ENCODE assay signal across 1 cellular context in the genomic region with DNA sequence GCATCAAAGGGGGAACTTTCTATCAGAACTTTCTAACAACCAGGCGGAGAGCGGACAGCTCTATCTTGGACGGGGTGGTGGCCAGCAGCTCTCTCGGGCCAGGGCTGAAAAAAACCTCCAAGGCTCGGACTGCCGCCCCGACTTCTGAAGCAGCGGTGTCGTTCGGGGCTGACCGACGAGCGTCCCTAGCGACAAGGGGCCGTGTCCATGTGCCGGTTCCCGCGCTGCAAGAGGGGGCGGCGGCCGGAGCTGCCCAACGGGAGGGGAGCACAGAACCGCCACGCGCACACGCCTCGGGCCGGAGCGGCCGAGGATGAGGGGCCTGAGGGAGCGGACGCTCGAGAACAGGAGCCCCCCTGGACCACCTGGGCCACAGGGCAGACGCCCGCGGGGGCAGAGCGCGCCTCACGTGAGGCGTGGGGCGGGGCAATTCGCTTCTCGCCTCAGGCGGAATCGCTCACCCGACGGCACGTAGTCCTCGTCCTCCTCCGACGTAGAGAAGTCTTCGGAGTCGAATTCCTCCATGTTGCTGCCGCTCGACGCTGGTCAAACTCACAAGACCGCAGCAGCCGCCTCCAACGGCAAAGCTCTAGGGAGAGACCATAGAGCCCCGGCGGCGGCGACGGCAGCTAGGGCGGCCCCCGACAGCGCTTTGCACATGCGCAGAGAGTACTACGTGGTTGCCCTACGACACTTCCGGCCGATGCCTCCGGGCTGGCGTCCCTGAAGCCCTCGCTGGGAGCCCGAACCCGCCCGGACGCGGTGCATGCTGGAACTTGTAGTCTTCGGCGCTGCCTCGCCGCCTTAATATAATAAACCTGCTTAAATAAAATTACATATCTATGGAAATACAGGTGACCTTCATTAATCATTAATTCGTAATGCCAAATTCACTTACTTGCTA.
TF ChIP-seq lines count a peak whose summit lies in the region.

A gene (minus strand): TSS at position 676 of the 904 bp plus-strand sequence. CDS start 151 bp downstream, at position 525.

TF ChIP-seq in HepG2, 621 proteins besides CTCF, POLR2A, EP300 and RAD21 (continued from another document and continues in another):
- TF ChIP-seq, protein P1, sequence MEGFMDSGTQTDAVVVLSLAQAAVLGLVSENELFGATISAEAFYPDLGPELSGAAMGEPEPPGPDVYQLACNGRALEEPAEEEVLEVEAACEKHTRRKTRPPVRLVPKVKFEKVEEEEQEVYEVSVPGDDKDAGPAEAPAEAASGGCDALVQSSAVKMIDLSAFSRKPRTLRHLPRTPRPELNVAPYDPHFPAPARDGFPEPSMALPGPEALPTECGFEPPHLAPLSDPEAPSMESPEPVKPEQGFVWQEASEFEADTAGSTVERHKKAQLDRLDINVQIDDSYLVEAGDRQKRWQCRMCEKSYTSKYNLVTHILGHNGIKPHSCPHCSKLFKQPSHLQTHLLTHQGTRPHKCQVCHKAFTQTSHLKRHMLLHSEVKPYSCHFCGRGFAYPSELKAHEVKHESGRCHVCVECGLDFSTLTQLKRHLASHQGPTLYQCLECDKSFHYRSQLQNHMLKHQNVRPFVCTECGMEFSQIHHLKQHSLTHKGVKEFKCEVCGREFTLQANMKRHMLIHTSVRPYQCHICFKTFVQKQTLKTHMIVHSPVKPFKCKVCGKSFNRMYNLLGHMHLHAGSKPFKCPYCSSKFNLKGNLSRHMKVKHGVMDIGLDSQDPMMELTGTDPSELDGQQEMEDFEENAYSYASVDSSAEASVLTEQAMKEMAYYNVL (CRISPR knock-in tag; IDR thresholded peaks at IDR 0.05; ENCODE audit: borderline replicate concordance), result 0 out of 2 replicates have a peak, but pooled peaks have one; percentile 73
- TF ChIP-seq ZNF724P (CRISPR knock-in tag; IDR thresholded peaks at IDR 0.05; ENCODE audit: borderline replicate concordance) (peak; percentile 69; the same call in 1 of the 2 replicates), ZBTB42 (CRISPR knock-in tag; IDR thresholded peaks at IDR 0.05) (peak; percentile 93; the same call in 1 of the 2 replicates), ZNF441 (CRISPR knock-in tag; IDR thresholded peaks at IDR 0.05; ENCODE audit: borderline replicate concordance) (peak; percentile 91), BHLHE40 (IDR thresholded peaks at IDR 0.05; ENCODE audit: low read length) (peak; percentile 96), NCOR1 (IDR thresholded peaks at IDR 0.05; ENCODE audit: borderline replicate concordance, low read length) (no peak; the same call in 1 of the 2 replicates), NFE2L2 (IDR thresholded peaks at IDR 0.05; ENCODE audit: low read length) (no peak), SIN3A (IDR thresholded peaks at IDR 0.05; ENCODE audit: borderline replicate concordance, low read depth, low read length) (peak; percentile 97), ZNF331 (CRISPR knock-in tag; IDR thresholded peaks at IDR 0.05) (peak; percentile 63; the same call in 1 of the 2 replicates), ZBTB1 (CRISPR knock-in tag; IDR thresholded peaks at IDR 0.05; ENCODE audit: borderline replicate concordance) (no peak; the same call in 1 of the 2 replicates), ZSCAN21 (CRISPR knock-in tag; IDR thresholded peaks at IDR 0.05; ENCODE audit: borderline replicate concordance) (peak; percentile 97), THAP11 (CRISPR knock-in tag; IDR thresholded peaks at IDR 0.05) (peak; percentile 98), MYNN (CRISPR knock-in tag; IDR thresholded peaks at IDR 0.05; ENCODE audit: low read depth) (no peak; the same call in 1 of the 2 replicates), ZNF552 (CRISPR knock-in tag; IDR thresholded peaks at IDR 0.05; ENCODE audit: borderline replicate concordance) (peak; percentile 98), ZNF543 (CRISPR knock-in tag; IDR thresholded peaks at IDR 0.05) (peak; percentile 96; the same call in 1 of the 2 replicates), SMAD3 (CRISPR knock-in tag; IDR thresholded peaks at IDR 0.05) (no peak; the same call in none of the 2 replicates), SP1 (IDR thresholded peaks at IDR 0.05) (no peak), SP1 (CRISPR knock-in tag; IDR thresholded peaks at IDR 0.05) (peak; percentile 74), ZNF788 (CRISPR knock-in tag; IDR thresholded peaks at IDR 0.05; ENCODE audit: borderline replicate concordance) (peak; percentile 65; the same call in 1 of the 2 replicates), EZH2 (conservative IDR thresholded peaks at IDR 0.05; ENCODE audit: low read depth, low read length) (no peak), ZNF253 (CRISPR knock-in tag; IDR thresholded peaks at IDR 0.05; ENCODE audit: borderline replicate concordance) (peak; percentile 86; the same call in 1 of the 2 replicates), ZNF232 (CRISPR knock-in tag; IDR thresholded peaks at IDR 0.05; ENCODE audit: borderline replicate concordance) (peak; percentile 87; the same call in 1 of the 2 replicates), MAF1 (CRISPR knock-in tag; IDR thresholded peaks at IDR 0.05; ENCODE audit: borderline replicate concordance) (peak; percentile 93), ZNF790 (CRISPR knock-in tag; IDR thresholded peaks at IDR 0.05; ENCODE audit: borderline replicate concordance) (no peak), SP2 (CRISPR knock-in tag; IDR thresholded peaks at IDR 0.05) (peak; percentile 65), SIN3B (IDR thresholded peaks at IDR 0.05; ENCODE audit: low read length) (no peak), GATA4 (IDR thresholded peaks at IDR 0.05; ENCODE audit: borderline replicate concordance, low read depth) (0 out of 2 replicates have a peak, but pooled peaks have one; percentile 18), ZNF558 (CRISPR knock-in tag; IDR thresholded peaks at IDR 0.05; ENCODE audit: borderline replicate concordance) (peak; percentile 85; the same call in 1 of the 2 replicates), ZNF251 (CRISPR knock-in tag; IDR thresholded peaks at IDR 0.05) (0 out of 2 replicates have a peak, but pooled peaks have one; percentile 87), KAT2B (IDR thresholded peaks at IDR 0.05; ENCODE audit: borderline replicate concordance, low read depth, low read length) (no peak)
- TF ChIP-seq, protein P2, sequence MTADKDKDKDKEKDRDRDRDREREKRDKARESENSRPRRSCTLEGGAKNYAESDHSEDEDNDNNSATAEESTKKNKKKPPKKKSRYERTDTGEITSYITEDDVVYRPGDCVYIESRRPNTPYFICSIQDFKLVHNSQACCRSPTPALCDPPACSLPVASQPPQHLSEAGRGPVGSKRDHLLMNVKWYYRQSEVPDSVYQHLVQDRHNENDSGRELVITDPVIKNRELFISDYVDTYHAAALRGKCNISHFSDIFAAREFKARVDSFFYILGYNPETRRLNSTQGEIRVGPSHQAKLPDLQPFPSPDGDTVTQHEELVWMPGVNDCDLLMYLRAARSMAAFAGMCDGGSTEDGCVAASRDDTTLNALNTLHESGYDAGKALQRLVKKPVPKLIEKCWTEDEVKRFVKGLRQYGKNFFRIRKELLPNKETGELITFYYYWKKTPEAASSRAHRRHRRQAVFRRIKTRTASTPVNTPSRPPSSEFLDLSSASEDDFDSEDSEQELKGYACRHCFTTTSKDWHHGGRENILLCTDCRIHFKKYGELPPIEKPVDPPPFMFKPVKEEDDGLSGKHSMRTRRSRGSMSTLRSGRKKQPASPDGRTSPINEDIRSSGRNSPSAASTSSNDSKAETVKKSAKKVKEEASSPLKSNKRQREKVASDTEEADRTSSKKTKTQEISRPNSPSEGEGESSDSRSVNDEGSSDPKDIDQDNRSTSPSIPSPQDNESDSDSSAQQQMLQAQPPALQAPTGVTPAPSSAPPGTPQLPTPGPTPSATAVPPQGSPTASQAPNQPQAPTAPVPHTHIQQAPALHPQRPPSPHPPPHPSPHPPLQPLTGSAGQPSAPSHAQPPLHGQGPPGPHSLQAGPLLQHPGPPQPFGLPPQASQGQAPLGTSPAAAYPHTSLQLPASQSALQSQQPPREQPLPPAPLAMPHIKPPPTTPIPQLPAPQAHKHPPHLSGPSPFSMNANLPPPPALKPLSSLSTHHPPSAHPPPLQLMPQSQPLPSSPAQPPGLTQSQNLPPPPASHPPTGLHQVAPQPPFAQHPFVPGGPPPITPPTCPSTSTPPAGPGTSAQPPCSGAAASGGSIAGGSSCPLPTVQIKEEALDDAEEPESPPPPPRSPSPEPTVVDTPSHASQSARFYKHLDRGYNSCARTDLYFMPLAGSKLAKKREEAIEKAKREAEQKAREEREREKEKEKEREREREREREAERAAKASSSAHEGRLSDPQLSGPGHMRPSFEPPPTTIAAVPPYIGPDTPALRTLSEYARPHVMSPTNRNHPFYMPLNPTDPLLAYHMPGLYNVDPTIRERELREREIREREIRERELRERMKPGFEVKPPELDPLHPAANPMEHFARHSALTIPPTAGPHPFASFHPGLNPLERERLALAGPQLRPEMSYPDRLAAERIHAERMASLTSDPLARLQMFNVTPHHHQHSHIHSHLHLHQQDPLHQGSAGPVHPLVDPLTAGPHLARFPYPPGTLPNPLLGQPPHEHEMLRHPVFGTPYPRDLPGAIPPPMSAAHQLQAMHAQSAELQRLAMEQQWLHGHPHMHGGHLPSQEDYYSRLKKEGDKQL (CRISPR knock-in tag; IDR thresholded peaks at IDR 0.05; ENCODE audit: low read depth), result no peak
- TF ChIP-seq, protein P3, sequence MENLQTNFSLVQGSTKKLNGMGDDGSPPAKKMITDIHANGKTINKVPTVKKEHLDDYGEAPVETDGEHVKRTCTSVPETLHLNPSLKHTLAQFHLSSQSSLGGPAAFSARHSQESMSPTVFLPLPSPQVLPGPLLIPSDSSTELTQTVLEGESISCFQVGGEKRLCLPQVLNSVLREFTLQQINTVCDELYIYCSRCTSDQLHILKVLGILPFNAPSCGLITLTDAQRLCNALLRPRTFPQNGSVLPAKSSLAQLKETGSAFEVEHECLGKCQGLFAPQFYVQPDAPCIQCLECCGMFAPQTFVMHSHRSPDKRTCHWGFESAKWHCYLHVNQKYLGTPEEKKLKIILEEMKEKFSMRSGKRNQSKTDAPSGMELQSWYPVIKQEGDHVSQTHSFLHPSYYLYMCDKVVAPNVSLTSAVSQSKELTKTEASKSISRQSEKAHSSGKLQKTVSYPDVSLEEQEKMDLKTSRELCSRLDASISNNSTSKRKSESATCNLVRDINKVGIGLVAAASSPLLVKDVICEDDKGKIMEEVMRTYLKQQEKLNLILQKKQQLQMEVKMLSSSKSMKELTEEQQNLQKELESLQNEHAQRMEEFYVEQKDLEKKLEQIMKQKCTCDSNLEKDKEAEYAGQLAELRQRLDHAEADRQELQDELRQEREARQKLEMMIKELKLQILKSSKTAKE (CRISPR knock-in tag; IDR thresholded peaks at IDR 0.05; ENCODE audit: borderline replicate concordance), result no peak
- TF ChIP-seq, protein P4, sequence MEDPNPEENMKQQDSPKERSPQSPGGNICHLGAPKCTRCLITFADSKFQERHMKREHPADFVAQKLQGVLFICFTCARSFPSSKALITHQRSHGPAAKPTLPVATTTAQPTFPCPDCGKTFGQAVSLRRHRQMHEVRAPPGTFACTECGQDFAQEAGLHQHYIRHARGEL (CRISPR knock-in tag; IDR thresholded peaks at IDR 0.05), result peak; percentile 86; the same call in 1 of the 2 replicates
- TF ChIP-seq, protein P5, sequence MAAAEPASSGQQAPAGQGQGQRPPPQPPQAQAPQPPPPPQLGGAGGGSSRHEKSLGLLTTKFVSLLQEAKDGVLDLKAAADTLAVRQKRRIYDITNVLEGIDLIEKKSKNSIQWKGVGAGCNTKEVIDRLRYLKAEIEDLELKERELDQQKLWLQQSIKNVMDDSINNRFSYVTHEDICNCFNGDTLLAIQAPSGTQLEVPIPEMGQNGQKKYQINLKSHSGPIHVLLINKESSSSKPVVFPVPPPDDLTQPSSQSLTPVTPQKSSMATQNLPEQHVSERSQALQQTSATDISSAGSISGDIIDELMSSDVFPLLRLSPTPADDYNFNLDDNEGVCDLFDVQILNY (CRISPR knock-in tag; conservative IDR thresholded peaks at IDR 0.05), result peak; percentile 98
- TF ChIP-seq, protein P6, sequence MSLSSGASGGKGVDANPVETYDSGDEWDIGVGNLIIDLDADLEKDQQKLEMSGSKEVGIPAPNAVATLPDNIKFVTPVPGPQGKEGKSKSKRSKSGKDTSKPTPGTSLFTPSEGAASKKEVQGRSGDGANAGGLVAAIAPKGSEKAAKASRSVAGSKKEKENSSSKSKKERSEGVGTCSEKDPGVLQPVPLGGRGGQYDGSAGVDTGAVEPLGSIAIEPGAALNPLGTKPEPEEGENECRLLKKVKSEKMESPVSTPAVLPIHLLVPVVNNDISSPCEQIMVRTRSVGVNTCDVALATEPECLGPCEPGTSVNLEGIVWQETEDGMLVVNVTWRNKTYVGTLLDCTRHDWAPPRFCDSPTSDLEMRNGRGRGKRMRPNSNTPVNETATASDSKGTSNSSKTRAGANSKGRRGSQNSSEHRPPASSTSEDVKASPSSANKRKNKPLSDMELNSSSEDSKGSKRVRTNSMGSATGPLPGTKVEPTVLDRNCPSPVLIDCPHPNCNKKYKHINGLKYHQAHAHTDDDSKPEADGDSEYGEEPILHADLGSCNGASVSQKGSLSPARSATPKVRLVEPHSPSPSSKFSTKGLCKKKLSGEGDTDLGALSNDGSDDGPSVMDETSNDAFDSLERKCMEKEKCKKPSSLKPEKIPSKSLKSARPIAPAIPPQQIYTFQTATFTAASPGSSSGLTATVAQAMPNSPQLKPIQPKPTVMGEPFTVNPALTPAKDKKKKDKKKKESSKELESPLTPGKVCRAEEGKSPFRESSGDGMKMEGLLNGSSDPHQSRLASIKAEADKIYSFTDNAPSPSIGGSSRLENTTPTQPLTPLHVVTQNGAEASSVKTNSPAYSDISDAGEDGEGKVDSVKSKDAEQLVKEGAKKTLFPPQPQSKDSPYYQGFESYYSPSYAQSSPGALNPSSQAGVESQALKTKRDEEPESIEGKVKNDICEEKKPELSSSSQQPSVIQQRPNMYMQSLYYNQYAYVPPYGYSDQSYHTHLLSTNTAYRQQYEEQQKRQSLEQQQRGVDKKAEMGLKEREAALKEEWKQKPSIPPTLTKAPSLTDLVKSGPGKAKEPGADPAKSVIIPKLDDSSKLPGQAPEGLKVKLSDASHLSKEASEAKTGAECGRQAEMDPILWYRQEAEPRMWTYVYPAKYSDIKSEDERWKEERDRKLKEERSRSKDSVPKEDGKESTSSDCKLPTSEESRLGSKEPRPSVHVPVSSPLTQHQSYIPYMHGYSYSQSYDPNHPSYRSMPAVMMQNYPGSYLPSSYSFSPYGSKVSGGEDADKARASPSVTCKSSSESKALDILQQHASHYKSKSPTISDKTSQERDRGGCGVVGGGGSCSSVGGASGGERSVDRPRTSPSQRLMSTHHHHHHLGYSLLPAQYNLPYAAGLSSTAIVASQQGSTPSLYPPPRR (CRISPR knock-in tag; IDR thresholded peaks at IDR 0.05; ENCODE audit: borderline replicate concordance), result peak; percentile 85
- TF ChIP-seq, protein P7, sequence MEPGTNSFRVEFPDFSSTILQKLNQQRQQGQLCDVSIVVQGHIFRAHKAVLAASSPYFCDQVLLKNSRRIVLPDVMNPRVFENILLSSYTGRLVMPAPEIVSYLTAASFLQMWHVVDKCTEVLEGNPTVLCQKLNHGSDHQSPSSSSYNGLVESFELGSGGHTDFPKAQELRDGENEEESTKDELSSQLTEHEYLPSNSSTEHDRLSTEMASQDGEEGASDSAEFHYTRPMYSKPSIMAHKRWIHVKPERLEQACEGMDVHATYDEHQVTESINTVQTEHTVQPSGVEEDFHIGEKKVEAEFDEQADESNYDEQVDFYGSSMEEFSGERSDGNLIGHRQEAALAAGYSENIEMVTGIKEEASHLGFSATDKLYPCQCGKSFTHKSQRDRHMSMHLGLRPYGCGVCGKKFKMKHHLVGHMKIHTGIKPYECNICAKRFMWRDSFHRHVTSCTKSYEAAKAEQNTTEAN (CRISPR knock-in tag; conservative IDR thresholded peaks at IDR 0.05), result peak; percentile 91
- TF ChIP-seq, protein P8, sequence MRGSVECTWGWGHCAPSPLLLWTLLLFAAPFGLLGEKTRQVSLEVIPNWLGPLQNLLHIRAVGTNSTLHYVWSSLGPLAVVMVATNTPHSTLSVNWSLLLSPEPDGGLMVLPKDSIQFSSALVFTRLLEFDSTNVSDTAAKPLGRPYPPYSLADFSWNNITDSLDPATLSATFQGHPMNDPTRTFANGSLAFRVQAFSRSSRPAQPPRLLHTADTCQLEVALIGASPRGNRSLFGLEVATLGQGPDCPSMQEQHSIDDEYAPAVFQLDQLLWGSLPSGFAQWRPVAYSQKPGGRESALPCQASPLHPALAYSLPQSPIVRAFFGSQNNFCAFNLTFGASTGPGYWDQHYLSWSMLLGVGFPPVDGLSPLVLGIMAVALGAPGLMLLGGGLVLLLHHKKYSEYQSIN (CRISPR knock-in tag; IDR thresholded peaks at IDR 0.05; ENCODE audit: borderline replicate concordance), result no peak
